ENCODE assay signal across 21 cellular contexts in the genomic region with DNA sequence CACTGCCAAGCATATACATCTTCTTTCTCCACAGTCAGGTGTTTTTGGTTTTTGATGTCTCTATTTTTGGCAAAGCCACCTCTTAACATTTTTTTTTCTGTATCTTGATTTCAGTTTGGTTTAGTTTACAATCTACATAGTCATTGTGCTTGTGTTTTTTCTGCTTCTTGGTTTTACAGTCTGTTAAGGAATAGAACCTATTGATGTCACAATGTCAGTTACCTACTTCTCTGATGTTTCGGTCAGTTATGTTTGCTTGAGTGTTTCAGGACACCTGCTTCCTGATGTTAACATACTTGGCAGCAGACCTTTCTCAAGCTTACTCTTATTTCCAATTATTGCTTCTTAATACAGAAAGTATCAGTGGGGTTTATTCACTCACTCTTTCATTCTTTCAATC.
DNase-seq lines count a peak whose midpoint lies in the region; ATAC-seq and TF ChIP-seq lines count a peak whose summit lies in the region.
"Had no signal": no experiment of that assay in that cellular context is flagged by ENCODE, and none has a peak within 500 bp of the region (broad histone marks: within the 10 kb centered on the region; RNA-seq: fewer than 3 reads in every experiment).

No MANE protein-coding gene starts in this region.

- TF ChIP-seq CTCF in Loucy (conservative IDR thresholded peaks at IDR 0.05; ENCODE audit: low read length) (no peak), PC-9 (conservative IDR thresholded peaks at IDR 0.05) (no peak), omental fat pad (IDR thresholded peaks at IDR 0.05) (no peak)

- CTCF ChIA-PET in PC-9 (lab: Charles Lee): no interaction called here

- no peaks in the 10 kb centered on the region for H3K36me3 ChIP-seq in Loucy (ENCODE audit: insufficient read depth, low read length)
- H3K36me3 ChIP-seq in PC-9 (ENCODE audit: low read depth): no peaks in the 10 kb centered on the region
- H3K36me3 ChIP-seq: breast epithelium, sigmoid colon, suprapubic skin had no signal

- POLR2A ChIA-PET in PC-9 (lab: Charles Lee; ENCODE audit: unreplicated experiment): no interaction called here

- H4K20me1 ChIP-seq in Loucy (ENCODE audit: insufficient read depth, low read length, poor library complexity, severe bottlenecking) (no peaks in the 10 kb centered on the region), PC-9 (ENCODE audit: insufficient read depth) (no peaks in the 10 kb centered on the region)

- H3K9me3 ChIP-seq in Loucy (ENCODE audit: insufficient read depth, low read depth, low read length): peaks cover 5% of the 10 kb centered on the region; the same call in 1 of the 2 replicates
- H3K9me3 ChIP-seq in PC-9 (ENCODE audit: insufficient read depth, low read depth): no peaks in the 10 kb centered on the region
- H3K9me3 ChIP-seq: breast epithelium, Caco-2, sigmoid colon, suprapubic skin had no signal

- H3K79me2 ChIP-seq in Loucy (ENCODE audit: insufficient read depth, low read length): no peaks in the 10 kb centered on the region
- no peaks in the 10 kb centered on the region for H3K79me2 ChIP-seq in PC-9 (ENCODE audit: low read depth)

- peak; percentile 88 for ATAC-seq in GM18519 (IDR thresholded peaks at IDR 0.05; ENCODE audit: low FRiP score, unreplicated experiment)
- ATAC-seq in GM21390 (IDR thresholded peaks at IDR 0.05; ENCODE audit: unreplicated experiment): peak; percentile 64
- peak; percentile 83 for ATAC-seq in HG02938 (IDR thresholded peaks at IDR 0.05; ENCODE audit: unreplicated experiment)
- no peak for ATAC-seq in omental fat pad (ENCODE audit: low FRiP score)
- ATAC-seq: activated T-cell treated with anti-CD3 and anti-CD28 coated beads, Interleukin-2, amount 50 U/mL, for 4 hours; SK-N-SH treated with all-trans-retinoic acid at 6 μM for 48 hours had no signal

- no peaks in the 10 kb centered on the region for H3K9me2 ChIP-seq in Loucy (replicated peaks; ENCODE audit: low read depth, low read length)
- no peaks in the 10 kb centered on the region for H3K9me2 ChIP-seq in PC-9 (ENCODE audit: insufficient read depth)

- H3K4me3 ChIP-seq in Loucy (ENCODE audit: low read length, poor library complexity, severe bottlenecking) (peak overlapping the region; percentile 16), PC-9 (no peak overlapping the region)
- H3K4me3 ChIP-seq: breast epithelium, sigmoid colon, suprapubic skin had no signal

- DNase-seq in PC-9 (no peak), cerebellar nuclear complex (lab: John Stamatoyannopoulos, UW) (no peak), RKO (ENCODE audit: low spot score) (no peak), omental fat pad (ENCODE audit: low spot score) (no peak)
- DNase-seq: activated CD4-positive, alpha-beta T cell treated with anti-CD3 and anti-CD28 coated beads, Interleukin-2, amount 50 U/mL, for 4 hours; activated naive CD8-positive, alpha-beta T cell treated with anti-CD3 and anti-CD28 coated beads, Interleukin-2, amount 10 ng/mL, durations not matched to agents 7 days and 5 days; activated T-cell treated with anti-CD3 and anti-CD28 coated beads, Interleukin-2, amount 50 U/mL, for 4 hours; Caco-2; effector CD4-positive, alpha-beta T cell; hippocampal formation; NCI-H2029 treated with DMSO at 0.1 percent for 48 hours; NCI-H526 treated with DMSO at 0.1 percent for 48 hours; sigmoid colon; stimulated activated CD4-positive, alpha-beta T cell treated with anti-CD3 and anti-CD28 coated beads, Interleukin-2, amount 100 ng/mL, for 24 hours had no signal

- H2AFZ ChIP-seq in Loucy (ENCODE audit: low read length) (peak overlapping the region; percentile 8; the same call in 1 of the 2 replicates), PC-9 (no peak overlapping the region)

- H3K27ac ChIP-seq in PC-9: no peak overlapping the region
- H3K27ac ChIP-seq: breast epithelium, sigmoid colon, suprapubic skin had no signal

- BruUV-seq in PC-9 (replicated peaks; lab: Mats Ljungman, UMichigan): no TSS peak

- H3F3A ChIP-seq in Loucy (ENCODE audit: low read depth): peaks cover 4% of the 10 kb centered on the region; the same call in 1 of the 2 replicates
- H3F3A ChIP-seq in PC-9 (ENCODE audit: insufficient read depth, low read depth): no peaks in the 10 kb centered on the region

- H3K4me2 ChIP-seq in Loucy (ENCODE audit: low read depth, low read length, poor library complexity, severe bottlenecking) (peak overlapping the region; percentile 42), PC-9 (no peak overlapping the region)

- H3K4me1 ChIP-seq in Loucy (ENCODE audit: insufficient read depth, low read length, poor library complexity, severe bottlenecking) (peaks cover 33% of the 10 kb centered on the region), PC-9 (replicated peaks; ENCODE audit: insufficient read depth) (no peaks in the 10 kb centered on the region)
- H3K4me1 ChIP-seq: breast epithelium, sigmoid colon, suprapubic skin had no signal

- H3K27me3 ChIP-seq in Loucy (ENCODE audit: insufficient read depth, low read length, poor library complexity, severe bottlenecking) (no peaks in the 10 kb centered on the region), PC-9 (ENCODE audit: insufficient read depth, low read depth) (no peaks in the 10 kb centered on the region)
- H3K27me3 ChIP-seq: breast epithelium, sigmoid colon, suprapubic skin had no signal

- H3K9ac ChIP-seq in Loucy (ENCODE audit: low read depth, low read length, poor library complexity, severe bottlenecking): peak overlapping the region; percentile 54

- intact Hi-C loops in PC-9 (cut with micrococcal nuclease; ENCODE audit: unreplicated experiment): no loop called here
